ENCODE assay signal across 18 cellular contexts in genomic region chr6:156650896-156651295, GRCh38.
DNase-seq lines count a peak whose midpoint lies in the region; ATAC-seq, FAIRE-seq and TF ChIP-seq lines count a peak whose summit lies in the region.
"Had no signal": no experiment of that assay in that cellular context is flagged by ENCODE, and none has a peak within 500 bp of the region (broad histone marks: within the 10 kb centered on the region; RNA-seq: fewer than 3 reads in every experiment).

No MANE protein-coding gene starts in this region.

- 0% methylated on average over 2 of the region's 2 CpGs for WGBS in K562 (ENCODE audit: insufficient coverage, low coverage, missing lambda C conversion rate)

- peaks cover 37% of the 10 kb centered on the region for H3K4me1 Mint-ChIP-seq in CD14-positive monocyte

- TF ChIP-seq RAD21 in K562 (CRISPR knock-in tag; conservative IDR thresholded peaks at IDR 0.05 in 1 of 2, IDR thresholded peaks at IDR 0.05 in 1 of 2): no peak

- H3K4me3 Mint-ChIP-seq in CD14-positive monocyte: peak overlapping the region in 1 of 2 donors; percentile 74
- H3K4me3 Mint-ChIP-seq: CD4-positive, alpha-beta memory T cell; HFFc6; IgD-negative memory B cell had no signal

- TF ChIP-seq POLR2A in K562 (conservative IDR thresholded peaks at IDR 0.05) (no peak), uterus (IDR thresholded peaks at IDR 0.05) (no peak)

- POLR2A ChIA-PET in HEK293 (lab: Yijun Ruan, JAX) (no interaction called here), K562 (lab: Yijun Ruan, JAX) (no interaction called here)

- BruUV-seq in K562 (replicated peaks; lab: Mats Ljungman, UMichigan): no TSS peak

- H3K27ac Mint-ChIP-seq in CD14-positive monocyte: peak overlapping the region; percentile 73 to 90 (median 87)
- H3K27ac Mint-ChIP-seq: CD4-positive, alpha-beta memory T cell; HFFc6; IgD-negative memory B cell had no signal

- peaks cover 0 to 3% (median 1%) of the 10 kb centered on the region in 7 donors for H3K9me3 Mint-ChIP-seq in CD14-positive monocyte
- H3K9me3 Mint-ChIP-seq: HFFc6, IgD-negative memory B cell had no signal

- no peaks in the 10 kb centered on the region for H3K9me1 ChIP-seq in K562 (ENCODE audit: control insufficient read depth, insufficient read depth, low read length)

- H3K27me3 ChIP-seq in K562 (ENCODE audit: control insufficient read depth in 2 of 2, insufficient read depth in 2 of 2, low read length in 2 of 2) (peaks cover 40% of the 10 kb centered on the region in 2 experiments; a peak in 4 of 5 replicates), uterus (no peaks in the 10 kb centered on the region)
- H3K27me3 ChIP-seq: BLaER1 treated with 17β-estradiol and CSF1 and Interleukin-3, amounts not matched to agents 10 nM and 100 nM had no signal

- H3K4me3 ChIP-seq in HEK293 (ENCODE audit: low read depth, low read length) (no peak overlapping the region), K562 (no peak overlapping the region), uterus (no peak overlapping the region)
- H3K4me3 ChIP-seq: BLaER1 treated with 17β-estradiol and CSF1 and Interleukin-3, amounts not matched to agents 10 nM and 100 nM; HAP-1 had no signal

- no peaks in the 10 kb centered on the region for H3K36me3 Mint-ChIP-seq in CD14-positive monocyte
- H3K36me3 Mint-ChIP-seq: CD4-positive, alpha-beta memory T cell; IgD-negative memory B cell had no signal

- H3K27me3 Mint-ChIP-seq in CD14-positive monocyte (ENCODE audit: low read depth in 3 of 3): peaks cover 3 to 11% (median 5%) of the 10 kb centered on the region in 3 donors
- H3K27me3 Mint-ChIP-seq: IgD-negative memory B cell had no signal

- DNase-seq in CD14-positive monocyte (ENCODE audit: low spot score) (no peak), MV-4-11 (lab: John Stamatoyannopoulos, UW) (peak; percentile 17), K562 (ENCODE audit: extremely low read depth in 1 of 4, low spot score in 3 of 4) (no peak), uterus (no peak), DMS79 treated with DMSO at 0.1 percent for 48 hours (lab: John Stamatoyannopoulos, UW) (no peak)
- DNase-seq in stimulated activated CD4-positive, alpha-beta T cell treated with anti-CD3 and anti-CD28 coated beads, Interleukin-12 subunit alpha, Interleukin-12 subunit beta, amount 100 ng/mL, for 4 hours: no peak
- DNase-seq: ACHN; CD4-positive, alpha-beta memory T cell; DMS79; EL; GOT3; HFFc6 had no signal

- H3K27ac ChIP-seq in HEK293 (ENCODE audit: extremely low read depth, low read depth, low read length): no peak overlapping the region
- H3K27ac ChIP-seq in K562 (ENCODE audit: extremely low read depth, low read depth, low read length): no peak overlapping the region
- H3K27ac ChIP-seq in uterus: no peak overlapping the region

- in situ Hi-C loops in K562 (cut with MboI): no loop called here

- no peak for FAIRE-seq in K562 (lab: Jason Lieb, UNC)
- FAIRE-seq: G401.6 had no signal

- TF ChIP-seq EP300 in K562 (IDR thresholded peaks at IDR 0.05; ENCODE audit: low read length): no peak

- H3K4me2 ChIP-seq in K562 (ENCODE audit: insufficient read depth, low read length): no peak overlapping the region

- TF ChIP-seq CTCF in CD14-positive monocyte (IDR thresholded peaks at IDR 0.05): no peak
- TF ChIP-seq CTCF in HEK293 (tag by site-specific recombination; IDR thresholded peaks at IDR 0.05): no peak
- no peak for TF ChIP-seq CTCF in K562 (IDR thresholded peaks at IDR 0.05 in 2 of 3, conservative IDR thresholded peaks at IDR 0.05 in 1 of 3; ENCODE audit: insufficient read depth in 2 of 3, low read depth in 1 of 3, low read length in 3 of 3)
- no peak for TF ChIP-seq CTCF in uterus (IDR thresholded peaks at IDR 0.05)

- H3K9me3 ChIP-seq in HEK293 (ENCODE audit: control insufficient read depth, insufficient read depth, low read depth, low read length): no peaks in the 10 kb centered on the region
- no peaks in the 10 kb centered on the region for H3K9me3 ChIP-seq in K562 (replicated peaks; ENCODE audit: control insufficient read depth, insufficient read depth, low read depth, low read length)
- no peaks in the 10 kb centered on the region for H3K9me3 ChIP-seq in uterus
- H3K9me3 ChIP-seq: HAP-1 had no signal

- CTCF ChIA-PET in HEK293 (lab: Yijun Ruan, JAX): no interaction called here
- CTCF ChIA-PET in K562 (lab: Yijun Ruan, JAX; ENCODE audit: low intra/inter-chr PET ratio): no interaction called here

- H3K36me3 ChIP-seq in HEK293 (ENCODE audit: control insufficient read depth in 2 of 2, insufficient read depth in 1 of 2, low read length in 2 of 2) (no peaks in the 10 kb centered on the region), K562 (ENCODE audit: control insufficient read depth, insufficient read depth, low read length) (no peaks in the 10 kb centered on the region), uterus (no peaks in the 10 kb centered on the region)
- H3K36me3 ChIP-seq: BLaER1 treated with 17β-estradiol and CSF1 and Interleukin-3, amounts not matched to agents 10 nM and 100 nM; HAP-1 had no signal

- H2AFZ ChIP-seq in K562 (ENCODE audit: low read depth, low read length): 0 out of 2 replicates have a peak overlapping the region, but pooled peaks have one; percentile 50

- H4K20me1 ChIP-seq in K562 (replicated peaks; ENCODE audit: control insufficient read depth, insufficient read depth, low read length): no peaks in the 10 kb centered on the region
- H4K20me1 ChIP-seq: BLaER1 treated with 17β-estradiol and CSF1 and Interleukin-3, amounts not matched to agents 10 nM and 100 nM had no signal

- H3K4me1 ChIP-seq in HEK293 (ENCODE audit: control insufficient read depth, insufficient read depth, low read length): no peaks in the 10 kb centered on the region
- H3K4me1 ChIP-seq in K562 (replicated peaks in 1 of 2; ENCODE audit: control insufficient read depth in 2 of 2, insufficient read depth in 2 of 2, low read length in 2 of 2): no peaks in the 10 kb centered on the region; a peak in 1 of 5 replicates
- H3K4me1 ChIP-seq in uterus: no peaks in the 10 kb centered on the region

- H3K79me2 ChIP-seq in K562 (ENCODE audit: control insufficient read depth, insufficient read depth, low read length): no peaks in the 10 kb centered on the region

- intact Hi-C loops in CD14-positive monocyte (cut with micrococcal nuclease): no loop called here
- intact Hi-C loops in K562 (cut with micrococcal nuclease): no loop called here
- intact Hi-C loops in uterus (cut with DNase I; ENCODE audit: low total_unique reads): no loop called here

- no peak for ATAC-seq in K562
- no peak for ATAC-seq in HG02884 (IDR thresholded peaks at IDR 0.05; ENCODE audit: unreplicated experiment)

- no peak overlapping the region for H3K9ac ChIP-seq in K562 (ENCODE audit: insufficient read depth in 1 of 2, low read depth in 2 of 2, low read length in 2 of 2)
- H3K9ac ChIP-seq: BLaER1 treated with 17β-estradiol and CSF1 and Interleukin-3, amounts not matched to agents 10 nM and 100 nM had no signal

TF ChIP-seq in HEK293, 187 proteins besides CTCF, POLR2A, EP300 and RAD21:
- TF ChIP-seq ZNF571 (tag by site-specific recombination; IDR thresholded peaks at IDR 0.05) (peak; percentile 90; the same call in 1 of the 2 replicates), ZSCAN23 (tag by site-specific recombination; IDR thresholded peaks at IDR 0.05) (no peak)
TF ChIP-seq in HEK293: peak in this region for 1.

TF ChIP-seq in K562, 482 proteins besides CTCF, POLR2A, EP300 and RAD21 (continues in another document):
- TF ChIP-seq TCF3 (CRISPR knock-in tag; IDR thresholded peaks at IDR 0.05) (no peak), KLF13 (tag; IDR thresholded peaks at IDR 0.05; ENCODE audit: borderline replicate concordance, low read depth) (no peak), KAT2B (IDR thresholded peaks at IDR 0.05; ENCODE audit: low read depth, low read length) (no peak), ZBTB12 (CRISPR knock-in tag; IDR thresholded peaks at IDR 0.05) (no peak), KDM2B (CRISPR knock-in tag; IDR thresholded peaks at IDR 0.05) (no peak), NR2C2 (CRISPR knock-in tag; IDR thresholded peaks at IDR 0.05) (no peak), NR2C2 (tag; IDR thresholded peaks at IDR 0.05) (no peak), CEBPG (CRISPR knock-in tag; IDR thresholded peaks at IDR 0.05) (no peak), CEBPG (tag; conservative IDR thresholded peaks at IDR 0.05 in 1 of 2, IDR thresholded peaks at IDR 0.05 in 1 of 2) (no peak), HMG20B (CRISPR knock-in tag; IDR thresholded peaks at IDR 0.05) (no peak), ARNT (IDR thresholded peaks at IDR 0.05) (no peak), ZBTB49 (CRISPR knock-in tag; IDR thresholded peaks at IDR 0.05; ENCODE audit: borderline replicate concordance) (no peak), POLR2AphosphoS5 (IDR thresholded peaks at IDR 0.05; ENCODE audit: control insufficient read depth, insufficient read depth, low read depth, low read length) (no peak), NCOA6 (IDR thresholded peaks at IDR 0.05) (no peak), ZKSCAN8 (CRISPR knock-in tag; IDR thresholded peaks at IDR 0.05) (no peak), NR1H2 (CRISPR knock-in tag; IDR thresholded peaks at IDR 0.05) (no peak), MTA1 (IDR thresholded peaks at IDR 0.05; ENCODE audit: borderline replicate concordance) (no peak)
